Comparison of ENCODE assay signal across 9 cellular contexts in genomic region chr10:52818019-52818418, GRCh38. TPM values are rescaled to one million over a fixed set of nuclear protein-coding genes. Genes with fewer than 3 reads are reported as not detected.
DNase-seq lines count a peak whose midpoint lies in the region; ATAC-seq and TF ChIP-seq lines count a peak whose summit lies in the region.
"Had no signal": no experiment of that assay in that cellular context is flagged by ENCODE, and none has a peak within 500 bp of the region (broad histone marks: within the 10 kb centered on the region; RNA-seq: fewer than 3 reads in every experiment).

No MANE protein-coding gene starts in this region.

- H3K9me3 ChIP-seq in heart left ventricle = no peaks in the 10 kb centered on the region
- H3K9me3 ChIP-seq: BLaER1 had no signal

- TF ChIP-seq CTCF in heart left ventricle (IDR thresholded peaks at IDR 0.05) = peak in 11 of 12 donors; percentile 24 to 51 (median 44)

- DNase-seq in NCI-H2171 treated with DMSO at 0.1 percent for 48 hours (lab: John Stamatoyannopoulos, UW) (peak; percentile 10), NCI-H2171 (lab: John Stamatoyannopoulos, UW) (no peak), SHP77 treated with DMSO at 0.1 percent for 48 hours (lab: John Stamatoyannopoulos, UW) (peak; percentile 10), heart left ventricle (no peak), NCI-H187 (lab: John Stamatoyannopoulos, UW) (no peak)
- no peak for DNase-seq in stimulated activated CD4-positive, alpha-beta T cell treated with anti-CD3 and anti-CD28 coated beads, Interleukin-4, amount 100 ng/mL, for 4 hours

- H3K36me3 ChIP-seq in heart left ventricle = no peaks in the 10 kb centered on the region
- H3K36me3 ChIP-seq: BLaER1 had no signal

- intact Hi-C loops in heart left ventricle (cut with DNase I) = no loop called here

- no peak overlapping the region for H3K4me3 ChIP-seq in heart left ventricle
- H3K4me3 ChIP-seq: BLaER1 had no signal

- no peak overlapping the region for H3K27ac ChIP-seq in heart left ventricle
- H3K27ac ChIP-seq: BLaER1 had no signal

- no peaks in the 10 kb centered on the region for H3K27me3 ChIP-seq in heart left ventricle
- H3K27me3 ChIP-seq: BLaER1 had no signal

- TF ChIP-seq POLR2A in heart left ventricle (IDR thresholded peaks at IDR 0.05) = no peak

- 33 to 48% (median 43%) methylated on average over 3 of the region's 3 CpGs for WGBS in heart left ventricle, 4 donors

- ATAC-seq in GM21529 (IDR thresholded peaks at IDR 0.05; ENCODE audit: unreplicated experiment) (peak; percentile 88), HG03575 (IDR thresholded peaks at IDR 0.05; ENCODE audit: extremely low read depth, insufficient number of reproducible peaks, low FRiP score, unreplicated experiment) (peak; percentile 96), heart left ventricle (peak in 3 of 4 donors; percentile 52 to 68 (median 53))

- no peaks in the 10 kb centered on the region for H3K4me1 ChIP-seq in heart left ventricle

RNA-seq across cellular contexts. Expression of gene MBL2, which starts 45.4 kb away (rescaled TPM):
- not detected for total RNA-seq in heart left ventricle
- not detected for polyA plus RNA-seq in heart left ventricle

Comparison
In these comparisons a context has a peak if more than half of its experiments do, and no peak if none do; other contexts are left out.
1. DNase-seq: peak in NCI-H2171 treated with DMSO at 0.1 percent for 48 hours (single experiment) and SHP77 treated with DMSO at 0.1 percent for 48 hours (single experiment); none in NCI-H2171 (single experiment), heart left ventricle (0 of 5), stimulated activated CD4-positive, alpha-beta T cell treated with anti-CD3 and anti-CD28 coated beads, Interleukin-4, amount 100 ng/mL, for 4 hours (0 of 2) and NCI-H187 (0 of 2).
2. Peak in every context shown above with its lines, with median percentiles within 50 percentile points of each other: ATAC-seq.